In genomic region chr22:25876871-25877270, GRCh38 we compare ENCODE assay signal across 1 cellular context.
TF ChIP-seq lines count a peak whose summit lies in the region.

No MANE protein-coding gene starts in this region.

TF ChIP-seq in GM23338, 12 proteins besides CTCF, POLR2A, EP300 and RAD21 (continued from another document):
- no peak for TF ChIP-seq REST (IDR thresholded peaks at IDR 0.05; ENCODE audit: unreplicated experiment)
- no peak for TF ChIP-seq EZH2 (IDR thresholded peaks at IDR 0.05; ENCODE audit: low read depth, unreplicated experiment)
- TF ChIP-seq ETS1 (IDR thresholded peaks at IDR 0.05), result no peak
- no peak for TF ChIP-seq JUNB (IDR thresholded peaks at IDR 0.05; ENCODE audit: unreplicated experiment)
